11 cellular contexts compared by ENCODE assay signal in the genomic region with DNA sequence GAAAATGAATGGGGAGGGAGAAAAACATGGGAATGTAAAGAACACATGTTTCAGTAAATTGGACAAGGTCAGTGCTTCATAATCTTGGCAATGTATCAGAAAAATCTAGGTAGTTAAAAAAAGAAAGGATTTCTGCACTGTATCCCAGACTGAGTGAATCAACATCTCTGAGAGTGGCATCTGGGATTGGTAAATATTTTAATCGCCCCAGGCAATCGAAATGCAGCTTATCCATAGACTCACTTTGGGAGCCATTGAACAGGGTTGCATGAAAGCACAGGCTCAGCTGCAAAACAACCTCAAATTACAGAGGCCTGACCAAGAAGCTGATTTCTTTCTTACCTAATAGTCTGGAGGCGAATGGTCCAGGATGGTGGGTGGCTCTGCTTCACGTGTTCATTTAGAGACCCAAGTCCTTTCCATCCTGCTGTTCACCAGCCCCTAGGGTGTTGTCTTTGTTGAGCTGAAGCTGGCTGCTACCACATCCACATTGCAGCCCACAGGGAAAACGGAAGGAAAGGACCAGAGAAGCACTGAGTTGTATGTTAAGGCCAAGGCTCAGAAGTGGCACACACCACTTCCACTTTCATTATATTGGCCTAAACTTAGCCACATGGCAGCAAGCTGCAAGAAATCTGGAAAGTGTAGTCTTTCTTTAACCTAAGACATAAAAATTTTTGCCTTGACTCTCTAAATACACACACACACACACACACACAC.
A peak's percentile ranks its signal among the peaks of the same experiment; 100 is the strongest.
DNase-seq lines count a peak whose midpoint lies in the region; ATAC-seq and TF ChIP-seq lines count a peak whose summit lies in the region.
"Had no signal": no experiment of that assay in that cellular context is flagged by ENCODE, and none has a peak within 500 bp of the region (broad histone marks: within the 10 kb centered on the region; RNA-seq: fewer than 3 reads in every experiment).

No MANE protein-coding gene starts in this region.

- no peaks in the 10 kb centered on the region for H3K4me1 Mint-ChIP-seq in stimulated activated memory B cell treated with anti-CD40 and anti-IgM and Interleukin-4, amounts not matched to agents 10 μg/mL and 1 μg/mL and 100 μg/mL, for 72 hours

- H3K36me3 ChIP-seq in OCI-LY3 (replicated peaks; ENCODE audit: low read depth, low read length): no peaks in the 10 kb centered on the region

- H2AFZ ChIP-seq in OCI-LY3 (ENCODE audit: low read depth, low read length): peak overlapping the region; percentile 96

- no peak overlapping the region for H3K27ac Mint-ChIP-seq in stimulated activated memory B cell treated with anti-CD40 and anti-IgM and Interleukin-4, amounts not matched to agents 10 μg/mL and 1 μg/mL and 100 μg/mL, for 72 hours
- H3K27ac Mint-ChIP-seq: stimulated activated naive CD8-positive, alpha-beta T cell treated with anti-CD3 and anti-CD28 coated beads, Interleukin-15, Interleukin-2, amounts not matched to agents 100 ng/mL and 50 ng/mL, for 24 hours; T-helper 1 cell treated with Interleukin-12 subunit alpha and Interleukin-12 subunit beta and Interleukin-4 antibody, amounts not matched to agents 30 μg/mL and 1 μg/mL, for 36 hours had no signal

- peaks cover 20% of the 10 kb centered on the region for H3K27me3 Mint-ChIP-seq in stimulated activated memory B cell treated with anti-CD40 and anti-IgM and Interleukin-4, amounts not matched to agents 10 μg/mL and 1 μg/mL and 100 μg/mL, for 72 hours

- H3K9me3 ChIP-seq in OCI-LY3 (ENCODE audit: insufficient read depth, low read length): no peaks in the 10 kb centered on the region

- DNase-seq in NCI-H2081 (lab: John Stamatoyannopoulos, UW): peak; percentile 22 to 32
- DNase-seq in NCI-H2081 treated with DMSO at 0.1 percent for 48 hours (lab: John Stamatoyannopoulos, UW): no peak
- no peak for DNase-seq in ecto neural progenitor cell (ENCODE audit: low spot score)
- no peak for DNase-seq in COR-L47 (lab: John Stamatoyannopoulos, UW)
- DNase-seq in NCI-H2227 (lab: John Stamatoyannopoulos, UW; ENCODE audit: unreplicated experiment): no peak

- H3K27me3 ChIP-seq in OCI-LY3 (ENCODE audit: low read depth, low read length): no peaks in the 10 kb centered on the region

- H3K27ac ChIP-seq in OCI-LY3 (ENCODE audit: low read length): no peak overlapping the region
- H3K27ac ChIP-seq: 22Rv1 had no signal

- H3K36me3 Mint-ChIP-seq in stimulated activated memory B cell treated with anti-CD40 and anti-IgM and Interleukin-4, amounts not matched to agents 10 μg/mL and 1 μg/mL and 100 μg/mL, for 72 hours: no peaks in the 10 kb centered on the region

- H3K4me1 ChIP-seq in OCI-LY3 (ENCODE audit: low read length): peaks cover 35% of the 10 kb centered on the region

- TF ChIP-seq CTCF in OCI-LY3 (IDR thresholded peaks at IDR 0.05; ENCODE audit: low read depth, low read length): no peak

- H3K4me3 Mint-ChIP-seq in stimulated activated memory B cell treated with anti-CD40 and anti-IgM and Interleukin-4, amounts not matched to agents 10 μg/mL and 1 μg/mL and 100 μg/mL, for 72 hours: no peak overlapping the region
- H3K4me3 Mint-ChIP-seq: stimulated activated naive CD8-positive, alpha-beta T cell treated with anti-CD3 and anti-CD28 coated beads, Interleukin-15, Interleukin-2, amounts not matched to agents 100 ng/mL and 50 ng/mL, for 24 hours; T-helper 1 cell treated with Interleukin-12 subunit alpha and Interleukin-12 subunit beta and Interleukin-4 antibody, amounts not matched to agents 30 μg/mL and 1 μg/mL, for 36 hours had no signal

- H3K4me2 ChIP-seq in OCI-LY3 (ENCODE audit: low read length): peak overlapping the region; percentile 64

- no peaks in the 10 kb centered on the region for H3K79me2 ChIP-seq in OCI-LY3 (ENCODE audit: low read length)

- 0 out of 2 replicates have a peak overlapping the region, but pooled peaks have one; percentile 12 for H3K4me3 ChIP-seq in OCI-LY3 (ENCODE audit: low read length)

- H3K9me3 Mint-ChIP-seq in stimulated activated memory B cell treated with anti-CD40 and anti-IgM and Interleukin-4, amounts not matched to agents 10 μg/mL and 1 μg/mL and 100 μg/mL, for 72 hours: peaks cover 2% of the 10 kb centered on the region
- H3K9me3 Mint-ChIP-seq: stimulated activated naive CD8-positive, alpha-beta T cell treated with anti-CD3 and anti-CD28 coated beads, Interleukin-15, Interleukin-2, amounts not matched to agents 100 ng/mL and 50 ng/mL, for 24 hours; T-helper 1 cell treated with Interleukin-12 subunit alpha and Interleukin-12 subunit beta and Interleukin-4 antibody, amounts not matched to agents 30 μg/mL and 1 μg/mL, for 36 hours had no signal

- peak overlapping the region; percentile 22; the same call in 1 of the 2 replicates for H3K9ac ChIP-seq in OCI-LY3 (ENCODE audit: low read length)

- peak; percentile 41 for ATAC-seq in HG02885 (IDR thresholded peaks at IDR 0.05; ENCODE audit: poor library complexity, unreplicated experiment)
- ATAC-seq in stimulated activated memory B cell treated with anti-CD40 and anti-IgM and Interleukin-4, amounts not matched to agents 10 μg/mL and 1 μg/mL and 100 μg/mL, for 72 hours: peak; percentile 44

- H4K20me1 ChIP-seq in OCI-LY3 (ENCODE audit: insufficient read depth, low read length): no peaks in the 10 kb centered on the region

Comparison
In these comparisons a context has a peak if more than half of its experiments do, and no peak if none do; other contexts are left out.
1. DNase-seq: peak in NCI-H2081 (2 of 2); none in NCI-H2081 treated with DMSO at 0.1 percent for 48 hours (single experiment), ecto neural progenitor cell (single experiment), COR-L47 (single experiment) and NCI-H2227 (single experiment).